Comparison of ENCODE assay signal across 9 cellular contexts in genomic region chr16:49855822-49856740, GRCh38. TPM values are rescaled to one million over a fixed set of nuclear protein-coding genes. Genes with fewer than 3 reads are reported as not detected.
DNase-seq lines count a peak whose midpoint lies in the region; ATAC-seq and TF ChIP-seq lines count a peak whose summit lies in the region.
"Had no signal": no experiment of that assay in that cellular context is flagged by ENCODE, and none has a peak within 500 bp of the region (broad histone marks: within the 10 kb centered on the region; RNA-seq: fewer than 3 reads in every experiment).

Gene ZNF423 (minus strand): TSS chr16:49856112. CDS start chr16:49855774, 338 bp downstream.

- DNase-seq in DMS 273 (lab: John Stamatoyannopoulos, UW; ENCODE audit: unreplicated experiment) (peak; percentile 76), DMS 273 treated with DMSO at 0.1 percent for 48 hours (lab: John Stamatoyannopoulos, UW) (no peak), WERI-Rb-1 (peak; percentile 30), left cardiac atrium (peak; percentile 39), retinal pigment epithelial cell (ENCODE audit: low read depth) (no peak), NOMO-1 (lab: John Stamatoyannopoulos, UW; ENCODE audit: unreplicated experiment in 2 of 2) (no peak), NCI-H446 treated with DMSO at 0.1 percent for 48 hours (lab: John Stamatoyannopoulos, UW) (no peak), NCI-H774 (lab: John Stamatoyannopoulos, UW) (no peak)

- intact Hi-C loops in left cardiac atrium (cut with DNase I) = loop anchor here (5.0 to 10.0 kb wide), 3 partner anchors 101 to 299 kb away; no protein-coding TSS in a partner anchor

- TF ChIP-seq CTCF in WERI-Rb-1 (IDR thresholded peaks at IDR 0.05; ENCODE audit: low read depth, low read length) (no peak), retinal pigment epithelial cell (conservative IDR thresholded peaks at IDR 0.05; ENCODE audit: low read depth, low read length) (no peak)

- peak; percentile 6 to 8 for ATAC-seq in left cardiac atrium

- no peaks in the 10 kb centered on the region for H3K9me3 ChIP-seq in WERI-Rb-1 (ENCODE audit: severe bottlenecking)

- H3K36me3 ChIP-seq in WERI-Rb-1 = no peaks in the 10 kb centered on the region

- H3K4me3 ChIP-seq in WERI-Rb-1 (ENCODE audit: low read depth, low read length) = peak within 1 kb of the TSS; percentile 51
- peak within 1 kb of the TSS; percentile 46 for H3K4me3 ChIP-seq in retinal pigment epithelial cell (ENCODE audit: low read length)

- H3K27ac ChIP-seq in WERI-Rb-1 = peak within 1 kb of the TSS; percentile 96
- H3K27ac ChIP-seq: 22Rv1 had no signal

- H3K27me3 ChIP-seq in WERI-Rb-1 (ENCODE audit: insufficient read depth, low read depth, severe bottlenecking) = no peaks in the 10 kb centered on the region

RNA-seq across cellular contexts. Expression of gene ZNF423, which starts in this region (rescaled TPM):
- total RNA-seq in left cardiac atrium = 10 to 100 TPM; 11.1 to 13.8 TPM

Comparison
In these comparisons a context has a peak if more than half of its experiments do, and no peak if none do; other contexts are left out.
1. DNase-seq: peak in DMS 273 (single experiment), WERI-Rb-1 (single experiment) and left cardiac atrium (single experiment); none in DMS 273 treated with DMSO at 0.1 percent for 48 hours (single experiment), retinal pigment epithelial cell (single experiment), NOMO-1 (0 of 2), NCI-H446 treated with DMSO at 0.1 percent for 48 hours (single experiment) and NCI-H774 (single experiment).